ENCODE assay signal across 18 cellular contexts in genomic region chr1:224217655-224218615, GRCh38. TPM values are rescaled to one million over a fixed set of nuclear protein-coding genes. Genes with fewer than 3 reads are reported as not detected.
DNase-seq lines count a peak whose midpoint lies in the region; ATAC-seq and TF ChIP-seq lines count a peak whose summit lies in the region.
"Had no signal": no experiment of that assay in that cellular context is flagged by ENCODE, and none has a peak within 500 bp of the region (broad histone marks: within the 10 kb centered on the region; RNA-seq: fewer than 3 reads in every experiment).

No MANE protein-coding gene starts in this region.

- peaks cover 16% of the 10 kb centered on the region for H3K4me1 ChIP-seq in cardiac muscle cell (ENCODE audit: low read depth)
- H3K4me1 ChIP-seq in right atrium auricular region = peaks cover 0 to 6% of the 10 kb centered on the region in 2 donors
- H3K4me1 ChIP-seq in mesenchymal stem cell (ENCODE audit: control insufficient read depth, insufficient read depth, low read depth, low read length) = peaks cover 7% of the 10 kb centered on the region

- H3K9ac ChIP-seq in SU-DHL-6 (ENCODE audit: low read length) (no peak overlapping the region), mesenchymal stem cell (ENCODE audit: low read length) (no peak overlapping the region)

- H3K9me3 ChIP-seq in cardiac muscle cell (ENCODE audit: low read depth) = no peaks in the 10 kb centered on the region
- H3K9me3 ChIP-seq in right atrium auricular region = no peaks in the 10 kb centered on the region
- H3K9me3 ChIP-seq in SU-DHL-6 (ENCODE audit: insufficient read depth, low read length) = no peaks in the 10 kb centered on the region
- H3K9me3 ChIP-seq in mesenchymal stem cell (ENCODE audit: control insufficient read depth, low read length) = no peaks in the 10 kb centered on the region
- H3K9me3 ChIP-seq: MG63 had no signal

- H3K4me3 ChIP-seq in cardiac muscle cell (no peak overlapping the region), right atrium auricular region (no peak overlapping the region), SU-DHL-6 (ENCODE audit: insufficient read depth, low read length, poor library complexity, severe bottlenecking) (no peak overlapping the region), mesenchymal stem cell (ENCODE audit: insufficient read depth in 1 of 2, low read depth in 1 of 2, low read length in 2 of 2) (no peak overlapping the region)
- H3K4me3 ChIP-seq: lung, MG63 had no signal

- WGBS in mesenchymal stem cell = 93% methylated on average over 11 of the region's 11 CpGs

- no peak overlapping the region for H3K23ac ChIP-seq in mesenchymal stem cell (ENCODE audit: low read length in 2 of 2)

- H3K4me2 ChIP-seq in SU-DHL-6 (ENCODE audit: low read depth, low read length, poor library complexity, severe bottlenecking) (no peak overlapping the region), mesenchymal stem cell (ENCODE audit: low read length, poor library complexity, severe bottlenecking) (no peak overlapping the region)

- no peaks in the 10 kb centered on the region for H3K79me2 ChIP-seq in SU-DHL-6 (ENCODE audit: insufficient read depth, low read length)

- no peaks in the 10 kb centered on the region for H4K20me1 ChIP-seq in SU-DHL-6 (ENCODE audit: low read depth, low read length)

- no peak overlapping the region for H3K4ac ChIP-seq in mesenchymal stem cell (ENCODE audit: low read depth in 1 of 2, low read length in 2 of 2)

- H3K36me3 ChIP-seq in cardiac muscle cell (no peaks in the 10 kb centered on the region), right atrium auricular region (no peaks in the 10 kb centered on the region), SU-DHL-6 (ENCODE audit: low read length) (no peaks in the 10 kb centered on the region), mesenchymal stem cell (ENCODE audit: control insufficient read depth in 1 of 2, insufficient read depth in 2 of 2, low read depth in 1 of 2, low read length in 2 of 2) (no peaks in the 10 kb centered on the region)
- H3K36me3 ChIP-seq: MG63 had no signal

- no peaks in the 10 kb centered on the region for H3K9me3 Mint-ChIP-seq in type B pancreatic cell
- H3K9me3 Mint-ChIP-seq: WTC11 had no signal

- H3K9me2 ChIP-seq in SU-DHL-6 (replicated peaks; ENCODE audit: insufficient read depth, low read length) = no peaks in the 10 kb centered on the region

- no peak overlapping the region for H4K8ac ChIP-seq in mesenchymal stem cell (ENCODE audit: low read length)

- H3K27ac Mint-ChIP-seq in type B pancreatic cell = peak overlapping the region; percentile 92
- H3K27ac Mint-ChIP-seq: WTC11 had no signal

- H3K4me1 Mint-ChIP-seq in type B pancreatic cell (ENCODE audit: unreplicated experiment) = peaks cover 30% of the 10 kb centered on the region

- DNase-seq in cardiac muscle cell (ENCODE audit: low read depth in 1 of 2, low spot score in 1 of 2) (no peak), right atrium auricular region (ENCODE audit: low spot score) (no peak), mesenchymal stem cell (no peak), type B pancreatic cell (ENCODE audit: extremely low spot score, unreplicated experiment) (no peak), superior temporal gyrus (ENCODE audit: extremely low spot score) (no peak)
- no peak for DNase-seq in stimulated activated CD8-positive, alpha-beta memory T cell treated with anti-CD3 and anti-CD28 coated beads, Interleukin-4, amount 100 ng/mL, for 48 hours
- DNase-seq: activated gamma-delta T cell treated with Interleukin-2 at 50 U/mL for 16 hours; anterior cingulate cortex; COR-L47; foreskin melanocyte; MG63; NCI-H2029; stimulated activated CD4-positive, alpha-beta T cell treated with anti-CD3 and anti-CD28 coated beads, Interleukin-1b, Interleukin-23, amount 100 ng/mL, for 48 hours had no signal

- no peak overlapping the region for H3K18ac ChIP-seq in mesenchymal stem cell (ENCODE audit: low read depth in 1 of 2, low read length in 2 of 2)

- peak overlapping the region; percentile 59 for H2AFZ ChIP-seq in SU-DHL-6 (ENCODE audit: low read depth, low read length, severe bottlenecking)
- no peak overlapping the region for H2AFZ ChIP-seq in mesenchymal stem cell (ENCODE audit: low read depth, low read length)

- H3F3A ChIP-seq in SU-DHL-6 (ENCODE audit: insufficient read depth) = no peaks in the 10 kb centered on the region

- peak overlapping the region; percentile 43 for H3K4me3 Mint-ChIP-seq in type B pancreatic cell
- H3K4me3 Mint-ChIP-seq: WTC11 had no signal

- no peak overlapping the region for H2BK5ac ChIP-seq in mesenchymal stem cell (ENCODE audit: low read depth, low read length, poor library complexity, severe bottlenecking)

- H2BK12ac ChIP-seq in mesenchymal stem cell (ENCODE audit: low read length in 2 of 2) = no peak overlapping the region

- TF ChIP-seq CTCF in cardiac muscle cell (IDR thresholded peaks at IDR 0.05; ENCODE audit: low read depth, low read length) (no peak), right atrium auricular region (IDR thresholded peaks at IDR 0.05) (no peak), SU-DHL-6 (IDR thresholded peaks at IDR 0.05; ENCODE audit: insufficient read depth, low read length, poor library complexity, severe bottlenecking) (no peak), type B pancreatic cell (conservative IDR thresholded peaks at IDR 0.05) (no peak)

- no peak overlapping the region for H4K91ac ChIP-seq in mesenchymal stem cell (ENCODE audit: low read length)

- H3K27ac ChIP-seq in cardiac muscle cell (peak overlapping the region; percentile 41), right atrium auricular region (no peak overlapping the region), SU-DHL-6 (ENCODE audit: low read depth, low read length) (no peak overlapping the region), mesenchymal stem cell (ENCODE audit: low read length, poor library complexity, severe bottlenecking) (peak overlapping the region; percentile 45)

- H3K36me3 Mint-ChIP-seq in type B pancreatic cell = no peaks in the 10 kb centered on the region
- H3K36me3 Mint-ChIP-seq: WTC11 had no signal

- H2AK5ac ChIP-seq in mesenchymal stem cell (ENCODE audit: low read length, severe bottlenecking) = no peak overlapping the region

- no peak overlapping the region for H2BK15ac ChIP-seq in mesenchymal stem cell (ENCODE audit: low read depth, poor library complexity, severe bottlenecking)

- no peak for ATAC-seq in GM19351 (IDR thresholded peaks at IDR 0.05; ENCODE audit: unreplicated experiment)
- ATAC-seq: Panc1, WTC11 had no signal

- H3K14ac ChIP-seq in mesenchymal stem cell (ENCODE audit: low read length in 2 of 2) = no peak overlapping the region

- no peak overlapping the region for H2BK120ac ChIP-seq in mesenchymal stem cell (ENCODE audit: low read depth, low read length)

- no peaks in the 10 kb centered on the region for H3K79me1 ChIP-seq in mesenchymal stem cell (replicated peaks; ENCODE audit: low read length, poor library complexity, severe bottlenecking)

- H3K27me3 ChIP-seq in cardiac muscle cell (no peaks in the 10 kb centered on the region), right atrium auricular region (no peaks in the 10 kb centered on the region), SU-DHL-6 (ENCODE audit: low read length) (no peaks in the 10 kb centered on the region), mesenchymal stem cell (ENCODE audit: control insufficient read depth in 1 of 2, insufficient read depth in 1 of 2, low read length in 2 of 2) (no peaks in the 10 kb centered on the region)
- H3K27me3 ChIP-seq: MG63 had no signal

- no peaks in the 10 kb centered on the region for H3K27me3 Mint-ChIP-seq in type B pancreatic cell

RNA-seq across cellular contexts. Expression of gene DEGS1, which starts 34.9 kb away (rescaled TPM):
- total RNA-seq in cardiac muscle cell (36.4 and 56.6 TPM in 2 replicates), right atrium auricular region (10 to 100 TPM; 84.0 to 95.1 TPM), type B pancreatic cell (ENCODE audit: low replicate concordance) (51.0 and 51.9 TPM in 2 replicates)
- 93.1 and 98.2 TPM in 2 replicates for polyA plus RNA-seq in cardiac muscle cell
- polyA plus RNA-seq in mesenchymal stem cell (2013, experiment 1 of 2) = 123 TPM
- polyA plus RNA-seq in mesenchymal stem cell (2013, experiment 2 of 2) = 127 TPM

Comparison
In these comparisons a context has a peak if more than half of its experiments do, and no peak if none do; other contexts are left out.
1. H3K27ac ChIP-seq: peak in cardiac muscle cell (single experiment) and mesenchymal stem cell (single experiment); none in right atrium auricular region (0 of 2) and SU-DHL-6 (single experiment).